Comparison of ENCODE assay signal across 1 cellular context in genomic region chr2:97963880-97964279, GRCh38.
TF ChIP-seq lines count a peak whose summit lies in the region.

No MANE protein-coding gene starts in this region.

TF ChIP-seq in IMR-90, 13 proteins besides CTCF, POLR2A, EP300 and RAD21 (continued from another document):
- TF ChIP-seq NFE2L2 (IDR thresholded peaks at IDR 0.05; ENCODE audit: low read depth, low read length): no peak
- no peak for TF ChIP-seq RFX5 (IDR thresholded peaks at IDR 0.05; ENCODE audit: low read depth, low read length)
- TF ChIP-seq MAZ (IDR thresholded peaks at IDR 0.05; ENCODE audit: borderline replicate concordance, low read depth, low read length): no peak
- TF ChIP-seq MXI1 (IDR thresholded peaks at IDR 0.05; ENCODE audit: borderline replicate concordance, low read depth, low read length): no peak
- TF ChIP-seq BHLHE40 (IDR thresholded peaks at IDR 0.05; ENCODE audit: low read depth, low read length): no peak
- no peak for TF ChIP-seq CEBPB (IDR thresholded peaks at IDR 0.05; ENCODE audit: low read depth, low read length)
- no peak for TF ChIP-seq ELK1 (IDR thresholded peaks at IDR 0.05; ENCODE audit: borderline replicate concordance, low read depth, low read length)
- TF ChIP-seq SMC3 (IDR thresholded peaks at IDR 0.05; ENCODE audit: low read depth, low read length): no peak
- no peak for TF ChIP-seq MAFK (IDR thresholded peaks at IDR 0.05; ENCODE audit: low read depth, low read length)
- TF ChIP-seq CHD1 (IDR thresholded peaks at IDR 0.05; ENCODE audit: low read depth, low read length): no peak
- TF ChIP-seq RCOR1 (IDR thresholded peaks at IDR 0.05; ENCODE audit: insufficient replicate concordance, low read length): no peak
- no peak for TF ChIP-seq FOS (IDR thresholded peaks at IDR 0.05; ENCODE audit: low read depth, low read length)
